7 cellular contexts compared by ENCODE assay signal in the genomic region with DNA sequence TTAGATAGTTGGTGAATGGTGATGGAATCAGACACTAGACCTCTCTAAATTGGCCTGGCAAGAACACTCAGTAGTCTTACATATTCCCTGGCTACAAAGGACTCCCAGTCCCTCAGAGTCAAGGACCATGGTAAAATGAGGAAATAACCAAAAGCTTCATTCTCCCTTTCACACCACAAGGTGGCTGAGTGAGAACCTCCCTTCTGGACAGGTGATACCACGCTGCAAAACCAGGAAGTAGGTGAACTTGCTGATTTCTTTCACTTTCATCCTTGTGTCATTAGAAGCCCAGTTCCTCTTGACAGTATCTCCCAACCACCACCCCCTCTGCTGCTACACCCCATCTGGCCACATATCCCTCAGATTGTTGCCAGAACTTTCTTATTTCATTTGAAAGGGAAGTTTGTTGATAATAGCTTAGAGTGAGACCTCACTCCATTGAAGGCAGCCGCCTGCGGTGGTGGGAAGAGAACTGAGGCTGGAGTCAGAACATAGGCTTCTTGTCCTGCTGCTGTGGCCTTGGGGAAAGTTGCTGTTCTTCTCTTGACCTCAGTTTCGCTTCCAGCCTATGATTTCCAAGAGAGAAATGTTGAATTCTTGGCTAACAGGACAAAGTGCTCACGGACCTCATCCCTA.
DNase-seq lines count a peak whose midpoint lies in the region; ATAC-seq and TF ChIP-seq lines count a peak whose summit lies in the region.

No MANE protein-coding gene starts in this region.

- in situ Hi-C loops in GM13977 (cut with MboI; ENCODE audit: low pct_unique_long_range_greater_than_20kb, low sequenced_read_pairs, unreplicated experiment), result no loop called here

- TF ChIP-seq CTCF in GM13977 (IDR thresholded peaks at IDR 0.05; ENCODE audit: extremely low read depth, insufficient read depth, missing control alignments) (peak; percentile 40), GM20000 (IDR thresholded peaks at IDR 0.05; ENCODE audit: extremely low read depth, missing control alignments) (peak; percentile 27), type B pancreatic cell (conservative IDR thresholded peaks at IDR 0.05) (no peak), sigmoid colon (IDR thresholded peaks at IDR 0.05) (no peak)

- no peak for TF ChIP-seq EP300 in sigmoid colon (IDR thresholded peaks at IDR 0.05)

- DNase-seq in GM13977 (ENCODE audit: low spot score) (peak; percentile 74), GM20000 (ENCODE audit: low spot score) (peak; percentile 76), type B pancreatic cell (ENCODE audit: extremely low spot score, unreplicated experiment) (no peak), NCI-H226 (no peak), sigmoid colon (no peak)
- peak; percentile 10 for DNase-seq in activated naive CD8-positive, alpha-beta T cell treated with anti-CD3 and anti-CD28 coated beads for 36 hours

- H3K9me3 ChIP-seq in sigmoid colon, result no peaks in the 10 kb centered on the region

- TF ChIP-seq POLR2A in sigmoid colon (IDR thresholded peaks at IDR 0.05), result no peak

- no peak overlapping the region for H3K27ac Mint-ChIP-seq in activated naive CD8-positive, alpha-beta T cell treated with anti-CD3 and anti-CD28 coated beads for 36 hours
- H3K27ac Mint-ChIP-seq in type B pancreatic cell, result no peak overlapping the region

- H3K27ac ChIP-seq in sigmoid colon, result no peak overlapping the region

- H3K4me1 ChIP-seq in sigmoid colon, result no peaks in the 10 kb centered on the region

- no peak overlapping the region for H3K4me3 ChIP-seq in sigmoid colon

- intact Hi-C loops in sigmoid colon (cut with DNase I), result no loop called here

- peaks cover 24% of the 10 kb centered on the region for H3K4me1 Mint-ChIP-seq in activated naive CD8-positive, alpha-beta T cell treated with anti-CD3 and anti-CD28 coated beads for 36 hours
- H3K4me1 Mint-ChIP-seq in type B pancreatic cell (ENCODE audit: unreplicated experiment), result peaks cover 4% of the 10 kb centered on the region

- ATAC-seq in HG03457 (IDR thresholded peaks at IDR 0.05; ENCODE audit: unreplicated experiment), result peak; percentile 51

- no peaks in the 10 kb centered on the region for H3K36me3 Mint-ChIP-seq in activated naive CD8-positive, alpha-beta T cell treated with anti-CD3 and anti-CD28 coated beads for 36 hours
- no peaks in the 10 kb centered on the region for H3K36me3 Mint-ChIP-seq in type B pancreatic cell

- no peaks in the 10 kb centered on the region for H3K36me3 ChIP-seq in sigmoid colon

- 62 to 67% methylated on average over 5 of the region's 5 CpGs for WGBS in sigmoid colon, 2 donors

- H3K27me3 ChIP-seq in sigmoid colon, result peaks cover 0 to 2% (median 0%) of the 10 kb centered on the region in 3 donors

- no peaks in the 10 kb centered on the region for H3K9me3 Mint-ChIP-seq in activated naive CD8-positive, alpha-beta T cell treated with anti-CD3 and anti-CD28 coated beads for 36 hours
- peaks cover 4% of the 10 kb centered on the region for H3K9me3 Mint-ChIP-seq in type B pancreatic cell

- H3K4me3 Mint-ChIP-seq in activated naive CD8-positive, alpha-beta T cell treated with anti-CD3 and anti-CD28 coated beads for 36 hours, result no peak overlapping the region
- no peak overlapping the region for H3K4me3 Mint-ChIP-seq in type B pancreatic cell

- H3K27me3 Mint-ChIP-seq in activated naive CD8-positive, alpha-beta T cell treated with anti-CD3 and anti-CD28 coated beads for 36 hours, result peaks cover 11% of the 10 kb centered on the region
- H3K27me3 Mint-ChIP-seq in type B pancreatic cell, result peaks cover 10% of the 10 kb centered on the region

Comparison
In these comparisons a context has a peak if more than half of its experiments do, and no peak if none do; other contexts are left out.
1. DNase-seq: peak in GM13977 (single experiment), GM20000 (single experiment) and activated naive CD8-positive, alpha-beta T cell treated with anti-CD3 and anti-CD28 coated beads for 36 hours (single experiment); none in type B pancreatic cell (single experiment), NCI-H226 (single experiment) and sigmoid colon (single experiment).
2. CTCF ChIP-seq: peak in GM13977 (single experiment) and GM20000 (single experiment); none in type B pancreatic cell (single experiment) and sigmoid colon (0 of 4).